In the genomic region with DNA sequence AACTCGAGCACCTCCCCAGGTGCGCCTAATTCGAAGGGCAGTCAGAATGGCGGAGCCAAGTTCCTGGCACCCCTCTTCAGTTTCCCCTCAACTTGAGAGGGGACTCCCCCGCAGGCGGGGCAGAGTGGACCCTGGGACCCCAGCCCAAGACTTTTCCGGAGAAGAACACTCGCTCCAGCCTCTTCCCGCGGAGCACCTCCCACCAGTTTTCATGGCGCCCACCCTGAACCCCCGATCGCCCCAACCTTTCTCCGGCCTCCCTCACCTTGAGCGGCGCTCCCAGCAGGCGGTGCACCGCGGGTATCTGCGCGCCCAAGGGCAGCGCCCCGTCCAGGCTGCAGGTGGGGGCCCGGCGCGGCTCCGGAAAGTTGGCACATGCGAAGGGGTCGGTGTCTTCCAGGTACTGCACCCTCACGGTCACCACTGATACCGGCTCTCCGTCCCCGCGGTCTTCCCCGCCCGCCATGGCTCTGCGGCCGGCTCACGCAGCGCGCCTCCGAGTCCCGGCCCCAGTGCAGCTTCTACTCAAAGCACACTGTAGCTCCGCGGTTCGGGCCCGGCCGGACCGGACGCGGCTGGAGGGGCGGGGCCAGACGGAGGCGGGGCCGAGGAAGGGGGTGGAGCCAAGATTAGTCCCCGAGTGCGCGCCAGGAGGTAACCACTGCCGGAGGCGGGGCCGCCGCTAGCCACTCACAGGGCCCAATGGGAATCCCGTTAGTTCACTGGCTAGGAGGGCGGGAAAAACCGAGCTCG, we compare ENCODE assay signal across 1 cellular context.
TF ChIP-seq lines count a peak whose summit lies in the region.

Gene FHOD1, minus strand, starts transcription at position 537 of the 753 bp plus-strand sequence. Its CDS starts 71 bp downstream, at position 466.

TF ChIP-seq in HepG2, 621 proteins besides CTCF, POLR2A, EP300 and RAD21 (continued from another document and continues in another):
- TF ChIP-seq, protein P1, sequence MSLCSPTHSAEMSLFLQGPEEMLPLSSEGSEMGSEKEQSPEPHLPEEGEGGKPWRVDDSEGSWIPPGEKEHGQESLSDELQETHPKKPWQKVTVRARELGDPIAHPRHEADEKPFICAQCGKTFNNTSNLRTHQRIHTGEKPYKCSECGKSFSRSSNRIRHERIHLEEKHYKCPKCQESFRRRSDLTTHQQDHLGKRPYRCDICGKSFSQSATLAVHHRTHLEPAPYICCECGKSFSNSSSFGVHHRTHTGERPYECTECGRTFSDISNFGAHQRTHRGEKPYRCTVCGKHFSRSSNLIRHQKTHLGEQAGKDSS (CRISPR knock-in tag; IDR thresholded peaks at IDR 0.05; ENCODE audit: borderline replicate concordance, low read depth), result peak; percentile 33; the same call in 1 of the 2 replicates
- TF ChIP-seq ARID5B (CRISPR knock-in tag; IDR thresholded peaks at IDR 0.05) (peak; percentile 63), NFIB (CRISPR knock-in tag; IDR thresholded peaks at IDR 0.05; ENCODE audit: borderline replicate concordance) (no peak), ZNF546 (CRISPR knock-in tag; conservative IDR thresholded peaks at IDR 0.05) (no peak; the same call in 1 of the 2 replicates), FOXO4 (CRISPR knock-in tag; conservative IDR thresholded peaks at IDR 0.05) (no peak), ZNF496 (CRISPR knock-in tag; IDR thresholded peaks at IDR 0.05; ENCODE audit: insufficient replicate concordance) (no peak), MLLT10 (CRISPR knock-in tag; IDR thresholded peaks at IDR 0.05) (no peak), KDM3A (CRISPR knock-in tag; IDR thresholded peaks at IDR 0.05; ENCODE audit: low read depth) (peak; percentile 89; the same call in 1 of the 2 replicates), ZBTB20 (CRISPR knock-in tag; IDR thresholded peaks at IDR 0.05; ENCODE audit: borderline replicate concordance, low read depth) (no peak; the same call in 1 of the 2 replicates), ZFP36L2 (CRISPR knock-in tag; IDR thresholded peaks at IDR 0.05) (0 out of 2 replicates have a peak, but pooled peaks have one; percentile 44), RFXANK (CRISPR knock-in tag; IDR thresholded peaks at IDR 0.05) (peak; percentile 57; the same call in 1 of the 2 replicates), ZMAT3 (CRISPR knock-in tag; conservative IDR thresholded peaks at IDR 0.05) (0 out of 2 replicates have a peak, but pooled peaks have one; percentile 29), HDAC6 (IDR thresholded peaks at IDR 0.05; ENCODE audit: low read depth, low read length) (no peak), POLR2AphosphoS2 (IDR thresholded peaks at IDR 0.05; ENCODE audit: low read depth, low read length) (no peak), ISX (CRISPR knock-in tag; conservative IDR thresholded peaks at IDR 0.05) (no peak), ZNF749 (CRISPR knock-in tag; IDR thresholded peaks at IDR 0.05; ENCODE audit: borderline replicate concordance) (peak; percentile 84; the same call in 1 of the 2 replicates), ZNF329 (CRISPR knock-in tag; IDR thresholded peaks at IDR 0.05; ENCODE audit: low read depth) (no peak), FOXP1 (IDR thresholded peaks at IDR 0.05) (no peak), FOXP1 (CRISPR knock-in tag; IDR thresholded peaks at IDR 0.05) (no peak), PAWR (CRISPR knock-in tag; IDR thresholded peaks at IDR 0.05; ENCODE audit: borderline replicate concordance) (no peak; the same call in 1 of the 2 replicates), KDM6A (CRISPR knock-in tag; IDR thresholded peaks at IDR 0.05; ENCODE audit: low read depth) (no peak), ZSCAN12 (CRISPR knock-in tag; IDR thresholded peaks at IDR 0.05) (no peak), ZBTB4 (CRISPR knock-in tag; IDR thresholded peaks at IDR 0.05; ENCODE audit: borderline replicate concordance) (peak; percentile 25; the same call in 1 of the 2 replicates), CREBL2 (CRISPR knock-in tag; IDR thresholded peaks at IDR 0.05; ENCODE audit: borderline replicate concordance) (no peak), ZBTB46 (CRISPR knock-in tag; IDR thresholded peaks at IDR 0.05; ENCODE audit: borderline replicate concordance) (0 out of 2 replicates have a peak, but pooled peaks have one; percentile 14), KDM1A (CRISPR knock-in tag; IDR thresholded peaks at IDR 0.05) (no peak)
- TF ChIP-seq, protein P2, sequence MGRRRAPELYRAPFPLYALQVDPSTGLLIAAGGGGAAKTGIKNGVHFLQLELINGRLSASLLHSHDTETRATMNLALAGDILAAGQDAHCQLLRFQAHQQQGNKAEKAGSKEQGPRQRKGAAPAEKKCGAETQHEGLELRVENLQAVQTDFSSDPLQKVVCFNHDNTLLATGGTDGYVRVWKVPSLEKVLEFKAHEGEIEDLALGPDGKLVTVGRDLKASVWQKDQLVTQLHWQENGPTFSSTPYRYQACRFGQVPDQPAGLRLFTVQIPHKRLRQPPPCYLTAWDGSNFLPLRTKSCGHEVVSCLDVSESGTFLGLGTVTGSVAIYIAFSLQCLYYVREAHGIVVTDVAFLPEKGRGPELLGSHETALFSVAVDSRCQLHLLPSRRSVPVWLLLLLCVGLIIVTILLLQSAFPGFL (CRISPR knock-in tag; IDR thresholded peaks at IDR 0.05), result no peak
- TF ChIP-seq, protein P3, sequence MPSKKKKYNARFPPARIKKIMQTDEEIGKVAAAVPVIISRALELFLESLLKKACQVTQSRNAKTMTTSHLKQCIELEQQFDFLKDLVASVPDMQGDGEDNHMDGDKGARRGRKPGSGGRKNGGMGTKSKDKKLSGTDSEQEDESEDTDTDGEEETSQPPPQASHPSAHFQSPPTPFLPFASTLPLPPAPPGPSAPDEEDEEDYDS (CRISPR knock-in tag; IDR thresholded peaks at IDR 0.05), result no peak; the same call in 1 of the 2 replicates
- TF ChIP-seq, protein P4, sequence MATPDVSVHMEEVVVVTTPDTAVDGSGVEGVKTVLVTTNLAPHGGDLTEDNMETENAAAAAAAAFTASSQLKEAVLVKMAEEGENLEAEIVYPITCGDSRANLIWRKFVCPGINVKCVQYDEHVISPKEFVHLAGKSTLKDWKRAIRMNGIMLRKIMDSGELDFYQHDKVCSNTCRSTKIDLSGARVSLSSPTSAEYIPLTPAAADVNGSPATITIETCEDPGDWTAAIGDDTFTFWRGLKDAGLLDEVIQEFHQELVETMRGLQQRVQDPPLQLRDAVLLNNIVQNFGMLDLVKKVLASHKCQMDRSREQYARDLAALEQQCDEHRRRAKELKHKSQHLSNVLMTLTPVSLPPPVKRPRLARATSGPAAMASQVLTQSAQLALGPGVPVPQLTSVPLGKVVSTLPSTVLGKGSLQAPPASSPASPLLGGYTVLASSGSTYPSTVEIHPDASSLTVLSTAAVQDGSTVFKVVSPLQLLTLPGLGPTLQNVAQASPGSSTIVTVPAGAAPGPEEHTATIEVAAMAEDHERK (CRISPR knock-in tag; IDR thresholded peaks at IDR 0.05; ENCODE audit: low read depth), result no peak
- TF ChIP-seq, protein P5, sequence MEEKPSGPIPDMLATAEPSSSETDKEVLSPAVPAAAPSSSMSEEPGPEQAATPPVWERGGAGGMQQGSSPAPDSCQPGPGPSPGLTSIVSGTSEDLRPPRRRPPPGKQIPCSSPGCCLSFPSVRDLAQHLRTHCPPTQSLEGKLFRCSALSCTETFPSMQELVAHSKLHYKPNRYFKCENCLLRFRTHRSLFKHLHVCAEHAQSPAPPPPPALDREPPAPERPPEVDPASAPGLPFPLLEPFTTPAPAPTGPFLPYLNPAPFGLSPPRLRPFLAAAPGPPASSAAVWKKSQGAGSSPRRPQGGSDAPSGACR (CRISPR knock-in tag; IDR thresholded peaks at IDR 0.05), result no peak
- TF ChIP-seq, protein P6, sequence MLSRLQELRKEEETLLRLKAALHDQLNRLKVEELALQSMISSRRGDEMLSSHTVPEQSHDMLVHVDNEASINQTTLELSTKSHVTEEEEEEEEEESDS (CRISPR knock-in tag; IDR thresholded peaks at IDR 0.05; ENCODE audit: borderline replicate concordance), result 0 out of 2 replicates have a peak, but pooled peaks have one; percentile 69
